In genomic region chr3:100262939-100263338, GRCh38 we compare ENCODE assay signal across 1 cellular context.
A peak's percentile ranks its signal among the peaks of the same experiment; 100 is the strongest.
TF ChIP-seq lines count a peak whose summit lies in the region.

No MANE protein-coding gene starts in this region.

TF ChIP-seq in HEK293, 187 proteins besides CTCF, POLR2A, EP300 and RAD21:
- 0 out of 2 replicates have a peak, but pooled peaks have one; percentile 2 for TF ChIP-seq ZNF335 (tag by site-specific recombination; conservative IDR thresholded peaks at IDR 0.05)
- peak; percentile 73 for TF ChIP-seq GLIS1 (tag by site-specific recombination; IDR thresholded peaks at IDR 0.05)
- TF ChIP-seq KLF1 (tag by site-specific recombination; IDR thresholded peaks at IDR 0.05) = peak; percentile 22; the same call in 1 of the 2 replicates
- TF ChIP-seq KLF7 (tag by site-specific recombination; IDR thresholded peaks at IDR 0.05; ENCODE audit: borderline replicate concordance) = peak; percentile 53; the same call in 1 of the 2 replicates
